ENCODE assay signal across 27 cellular contexts in the genomic region with DNA sequence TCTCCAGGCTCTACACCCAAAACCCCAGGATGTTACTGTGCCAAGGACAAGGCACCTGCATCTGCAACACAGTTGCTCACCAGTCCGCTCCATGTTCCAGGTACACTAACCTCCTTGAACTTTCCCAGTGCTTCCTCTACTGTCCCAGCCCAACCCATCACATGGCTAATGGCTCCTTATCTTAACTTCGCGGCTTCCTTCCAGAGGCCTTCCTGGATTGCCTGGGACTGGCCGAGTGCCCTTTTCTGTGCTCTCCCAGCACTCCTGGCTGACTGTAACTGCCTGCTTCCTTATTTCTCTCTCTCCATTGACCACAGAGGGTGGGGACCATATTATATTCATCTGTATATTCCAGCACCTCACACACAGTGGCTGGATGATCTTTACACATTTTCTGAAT. TPM values are rescaled to one million over a fixed set of nuclear protein-coding genes. Genes with fewer than 3 reads are reported as not detected.
DNase-seq lines count a peak whose midpoint lies in the region; ATAC-seq, FAIRE-seq and TF ChIP-seq lines count a peak whose summit lies in the region.
"Had no signal": no experiment of that assay in that cellular context is flagged by ENCODE, and none has a peak within 500 bp of the region (broad histone marks: within the 10 kb centered on the region; RNA-seq: fewer than 3 reads in every experiment).

No MANE protein-coding gene starts in this region.

- no peaks in the 10 kb centered on the region for H3K9me3 ChIP-seq in CD4-positive, alpha-beta T cell (ENCODE audit: control insufficient read depth, low read length)
- H3K9me3 ChIP-seq: BE2C had no signal

- no peak for TF ChIP-seq CTCF in CD4-positive, alpha-beta T cell (IDR thresholded peaks at IDR 0.05)

- H3K27ac ChIP-seq in CD4-positive, alpha-beta T cell (ENCODE audit: low read depth, low read length), result no peak overlapping the region
- H3K27ac ChIP-seq: 22Rv1, HL-60, PC-9 had no signal

- CTCF ChIA-PET in CD4-positive, alpha-beta T cell (lab: Charles Lee), result interaction anchor here (3.0 kb wide), 1 partner anchor 16 kb away, joined by 18 read pairs; no protein-coding TSS in a partner anchor

- H3K4me3 Mint-ChIP-seq in dendritic cell treated with granulocyte-macrophage colony-stimulating factor and Interleukin-4, amounts not matched to agents 40 ng/mL and 50 ng/mL, for 4 days, result no peak overlapping the region
- no peak overlapping the region for H3K4me3 Mint-ChIP-seq in CD4-positive, alpha-beta T cell

- DNase-seq in Right ventricle myocardium superior (no peak), left ventricle myocardium superior (no peak), mucosa of gallbladder (ENCODE audit: low spot score) (peak; percentile 45), urothelium cell line (ENCODE audit: low spot score) (no peak), DMS79 treated with DMSO at 0.1 percent for 48 hours (lab: John Stamatoyannopoulos, UW) (no peak), A172 (ENCODE audit: low spot score) (no peak)
- no peak for DNase-seq in CD4-positive, alpha-beta T cell
- DNase-seq: ACHN; BE2C; DMS153; Karpas-422; NCI-H1092; NCI-H1417 treated with DMSO at 0.1 percent for 48 hours; NCI-H1694 treated with DMSO at 0.1 percent for 48 hours; NCI-H2171 treated with DMSO at 0.1 percent for 48 hours; NCI-H345; NCI-H524; NCI-H82; NK-92 treated with Interleukin-12 subunit alpha and Interleukin-12 subunit beta, amount 100 ng/mL, for 24 hours; PC-9; RPMI8226; SHP77 had no signal

- peak; percentile 23 for FAIRE-seq in urothelium cell line (lab: Jason Lieb, UNC)
- FAIRE-seq: GM18507, H54 had no signal

- no peaks in the 10 kb centered on the region for H3K27me3 ChIP-seq in CD4-positive, alpha-beta T cell (ENCODE audit: control insufficient read depth, insufficient read depth, low read length)
- H3K27me3 ChIP-seq: BE2C had no signal

- peaks cover 28% of the 10 kb centered on the region for H3K4me1 Mint-ChIP-seq in dendritic cell treated with granulocyte-macrophage colony-stimulating factor and Interleukin-4, amounts not matched to agents 40 ng/mL and 50 ng/mL, for 4 days (ENCODE audit: low read depth)
- no peaks in the 10 kb centered on the region for H3K4me1 Mint-ChIP-seq in CD4-positive, alpha-beta T cell (ENCODE audit: low read depth)

- peaks cover 52% of the 10 kb centered on the region for H3K36me3 Mint-ChIP-seq in dendritic cell treated with granulocyte-macrophage colony-stimulating factor and Interleukin-4, amounts not matched to agents 40 ng/mL and 50 ng/mL, for 4 days (ENCODE audit: low read depth)
- peaks cover 6% of the 10 kb centered on the region for H3K36me3 Mint-ChIP-seq in CD4-positive, alpha-beta T cell (ENCODE audit: low read depth)

- POLR2A ChIA-PET in CD4-positive, alpha-beta T cell (lab: Charles Lee), result no interaction called here

- peak overlapping the region; percentile 24 for H3K27ac Mint-ChIP-seq in dendritic cell treated with granulocyte-macrophage colony-stimulating factor and Interleukin-4, amounts not matched to agents 40 ng/mL and 50 ng/mL, for 4 days
- H3K27ac Mint-ChIP-seq in CD4-positive, alpha-beta T cell, result no peak overlapping the region

- no peaks in the 10 kb centered on the region for H3K9me3 Mint-ChIP-seq in dendritic cell treated with granulocyte-macrophage colony-stimulating factor and Interleukin-4, amounts not matched to agents 40 ng/mL and 50 ng/mL, for 4 days
- H3K9me3 Mint-ChIP-seq in CD4-positive, alpha-beta T cell, result no peaks in the 10 kb centered on the region

- intact Hi-C loops in Right ventricle myocardium superior (cut with DNase I), result no loop called here
- intact Hi-C loops in left ventricle myocardium superior (cut with micrococcal nuclease), result no loop called here
- intact Hi-C loops in dendritic cell treated with granulocyte-macrophage colony-stimulating factor and Interleukin-4, amounts not matched to agents 40 ng/mL and 50 ng/mL, for 4 days (cut with micrococcal nuclease), result loop anchor here (2.0 kb wide), 2 partner anchors 17 to 251 kb away; no protein-coding TSS in a partner anchor
- intact Hi-C loops in CD4-positive, alpha-beta T cell (cut with DNase I, micrococcal nuclease), result loop anchor here (2.0 to 5.0 kb wide), 3 partner anchors 251 to 1298 kb away; no protein-coding TSS in a partner anchor

- no peaks in the 10 kb centered on the region for H3K27me3 Mint-ChIP-seq in dendritic cell treated with granulocyte-macrophage colony-stimulating factor and Interleukin-4, amounts not matched to agents 40 ng/mL and 50 ng/mL, for 4 days
- H3K27me3 Mint-ChIP-seq in CD4-positive, alpha-beta T cell, result no peaks in the 10 kb centered on the region

- ATAC-seq in Right ventricle myocardium superior (ENCODE audit: poor library complexity) (peak; percentile 20), left ventricle myocardium superior (no peak)
- ATAC-seq in CD4-positive, alpha-beta T cell (ENCODE audit: poor library complexity), result no peak

RNA-seq across cellular contexts. Expression of a gene that starts 20.9 kb away (rescaled TPM):
- total RNA-seq in Right ventricle myocardium superior (19.7 TPM), left ventricle myocardium superior (17.5 TPM), mucosa of gallbladder (36.5 TPM)
- 1 to 10 TPM; 7.6 to 8.2 TPM for total RNA-seq in CD4-positive, alpha-beta T cell
- total RNA-seq in A172 (2014; rRNA removed; shearing (Covaris generic)), result 13.7 and 14.5 TPM in 2 replicates

RNA-seq across cellular contexts. Expression of a gene that starts 21.1 kb away (rescaled TPM):
- 14.9 TPM for total RNA-seq in Right ventricle myocardium superior
- total RNA-seq in left ventricle myocardium superior, result 13.5 TPM
- total RNA-seq in mucosa of gallbladder, result 13.8 TPM
- 1 to 10 TPM; 5.6 to 5.7 TPM for total RNA-seq in CD4-positive, alpha-beta T cell
- 28.6 and 30.4 TPM in 2 replicates for total RNA-seq in A172 (2014; rRNA removed; shearing (Covaris generic))

RNA-seq across cellular contexts. Expression of a gene that starts 28.8 kb away (rescaled TPM):
- total RNA-seq in Right ventricle myocardium superior (not detected), left ventricle myocardium superior (not detected), mucosa of gallbladder (not detected)
- total RNA-seq in CD4-positive, alpha-beta T cell, result not detected
- not detected in 2 replicates for total RNA-seq in A172 (2014; rRNA removed; shearing (Covaris generic))
- total RNA-seq: PC-9 had no signal

Comparison
In these comparisons a context has a peak if more than half of its experiments do, and no peak if none do; other contexts are left out.
1. intact Hi-C loops: an anchor here in dendritic cell treated with granulocyte-macrophage colony-stimulating factor and Interleukin-4, amounts not matched to agents 40 ng/mL and 50 ng/mL, for 4 days (2.0 kb wide) and CD4-positive, alpha-beta T cell (2.0 to 5.0 kb wide); none called in Right ventricle myocardium superior and left ventricle myocardium superior.